Comparison of ENCODE assay signal across 14 cellular contexts in genomic region chr13:44867825-44868224, GRCh38.
"Had no signal": no experiment of that assay in that cellular context is flagged by ENCODE, and none has a peak within 500 bp of the region (broad histone marks: within the 10 kb centered on the region; RNA-seq: fewer than 3 reads in every experiment).

No MANE protein-coding gene starts in this region.

- ATAC-seq: left lung, upper lobe of right lung had no signal

- H3K36me3 ChIP-seq: left lung, neural progenitor cell, SJSA1, spleen, thoracic aorta, upper lobe of right lung, WERI-Rb-1 had no signal

- H3K4me1 ChIP-seq: left lung, neural progenitor cell, SJSA1, spleen had no signal

- H3K4me3 ChIP-seq: left lung, neural progenitor cell, SJSA1, spleen, thoracic aorta, upper lobe of right lung had no signal

- DNase-seq: activated CD4-positive, alpha-beta T cell treated with anti-CD3 and anti-CD28 coated beads for 1 hour; activated CD4-positive, alpha-beta T cell treated with anti-CD3 and anti-CD28 coated beads, Interleukin-2, amount 50 U/mL, for 4 hours; activated gamma-delta T cell; erythroblast; left lung; naive B cell; spleen; stimulated activated CD4-positive, alpha-beta T cell treated with anti-CD3 and anti-CD28 coated beads, Interleukin-4, amount 100 ng/mL, for 4 hours; SW 1271; upper lobe of right lung; WERI-Rb-1 had no signal

- H3K9me3 ChIP-seq: SJSA1, thoracic aorta, upper lobe of right lung had no signal

- H3K27me3 ChIP-seq: left lung, neural progenitor cell, SJSA1, upper lobe of right lung had no signal

- H3K27ac ChIP-seq: left lung, neural progenitor cell, SJSA1, spleen, thoracic aorta, upper lobe of right lung, WERI-Rb-1 had no signal
